17 cellular contexts compared by ENCODE assay signal in genomic region chr12:123598522-123598921, GRCh38.
"Had no signal": no experiment of that assay in that cellular context is flagged by ENCODE, and none has a peak within 500 bp of the region (broad histone marks: within the 10 kb centered on the region; RNA-seq: fewer than 3 reads in every experiment).

No MANE protein-coding gene starts in this region.

- H3K4me3 Mint-ChIP-seq: stimulated activated naive CD8-positive, alpha-beta T cell treated with anti-CD3 and anti-CD28 coated beads, Interleukin-15, amount 100 ng/mL, for 72 hours had no signal

- H3K9me3 Mint-ChIP-seq: activated B cell treated with CpG ODN at 0.5 μM for 24 hours; activated T-helper 17 cell treated with anti-CD3 and anti-CD28 coated beads, Interleukin-2, amount 50 U/mL, for 72 hours; brain; central memory CD8-positive, alpha-beta T cell; stimulated activated naive CD8-positive, alpha-beta T cell treated with anti-CD3 and anti-CD28 coated beads, Interleukin-15, amount 100 ng/mL, for 72 hours had no signal

- H3K27me3 ChIP-seq: pancreas had no signal

- DNase-seq: activated B cell treated with CpG ODN at 0.5 μM for 24 hours; activated CD4-positive, alpha-beta T cell treated with anti-CD3 and anti-CD28 coated beads, Interleukin-2, amount 50 U/mL, for 1 hour; activated naive CD4-positive, alpha-beta T cell treated with anti-CD3 and anti-CD28 coated beads, Interleukin-2, amount 50 U/mL, for 16 hours; amygdala; cortex of kidney; erythroblast; left ventricle myocardium inferior; pancreas; stimulated activated CD4-positive, alpha-beta T cell treated with anti-CD3 and anti-CD28 coated beads, Interleukin-4, amount 100 ng/mL, for 4 hours; stimulated activated naive CD8-positive, alpha-beta T cell treated with anti-CD3 and anti-CD28 coated beads, Interleukin-15, amount 100 ng/mL, for 72 hours; T-helper 2 cell had no signal

- H3K27ac ChIP-seq: left ventricle myocardium inferior, pancreas had no signal

- FAIRE-seq: keratinocyte, pancreas, TTC549, urothelium cell line had no signal

- ATAC-seq: activated T-helper 17 cell treated with anti-CD3 and anti-CD28 coated beads, Interleukin-2, amount 50 U/mL, for 72 hours; pancreas; stimulated activated naive CD8-positive, alpha-beta T cell treated with anti-CD3 and anti-CD28 coated beads, Interleukin-15, amount 100 ng/mL, for 72 hours had no signal

- H3K27me3 Mint-ChIP-seq: activated B cell treated with CpG ODN at 0.5 μM for 24 hours; activated T-helper 17 cell treated with anti-CD3 and anti-CD28 coated beads, Interleukin-2, amount 50 U/mL, for 72 hours; central memory CD8-positive, alpha-beta T cell; stimulated activated naive CD8-positive, alpha-beta T cell treated with anti-CD3 and anti-CD28 coated beads, Interleukin-15, amount 100 ng/mL, for 72 hours had no signal

- H3K9me3 ChIP-seq: left ventricle myocardium inferior, pancreas had no signal

- H3K27ac Mint-ChIP-seq: activated B cell treated with CpG ODN at 0.5 μM for 24 hours; stimulated activated naive CD8-positive, alpha-beta T cell treated with anti-CD3 and anti-CD28 coated beads, Interleukin-15, amount 100 ng/mL, for 72 hours had no signal

- H3K4me3 ChIP-seq: left ventricle myocardium inferior, pancreas had no signal
